In the genomic region with DNA sequence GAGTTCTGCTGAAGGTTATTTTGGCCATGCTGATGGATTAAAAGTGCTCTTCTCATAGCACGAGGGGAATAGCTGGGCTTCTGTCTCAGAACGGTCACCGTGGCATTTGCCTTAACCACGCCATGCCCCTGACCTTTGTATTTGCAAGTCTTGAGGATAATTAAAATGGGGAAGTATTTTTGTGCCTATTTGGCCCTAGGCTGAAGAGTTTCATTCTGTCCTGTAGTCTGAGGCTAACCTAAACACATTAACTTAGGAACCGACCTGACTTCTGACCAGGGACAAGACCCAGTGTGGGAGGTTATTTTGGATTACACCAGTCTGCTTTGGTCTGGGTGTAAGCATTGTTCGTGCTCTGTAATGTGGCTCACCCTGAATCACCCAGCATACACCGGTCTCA, we compare ENCODE assay signal across 12 cellular contexts.
"Had no signal": no experiment of that assay in that cellular context is flagged by ENCODE, and none has a peak within 500 bp of the region (broad histone marks: within the 10 kb centered on the region; RNA-seq: fewer than 3 reads in every experiment).

No MANE protein-coding gene starts in this region.

- H3K27ac ChIP-seq: neural progenitor cell, parathyroid adenoma, SJCRH30, transverse colon had no signal

- H3K27me3 ChIP-seq: neural progenitor cell, SJCRH30, transverse colon had no signal

- H3K9me3 Mint-ChIP-seq: activated naive CD4-positive, alpha-beta T cell treated with anti-CD3 and anti-CD28 coated beads for 36 hours; neural progenitor cell had no signal

- H3K4me1 ChIP-seq: neural progenitor cell, parathyroid adenoma, SJCRH30, transverse colon had no signal

- H3K9me3 ChIP-seq: SJCRH30, transverse colon had no signal

- H3K4me3 Mint-ChIP-seq: activated naive CD4-positive, alpha-beta T cell treated with anti-CD3 and anti-CD28 coated beads for 36 hours; neural progenitor cell had no signal

- H3K27ac Mint-ChIP-seq: activated naive CD4-positive, alpha-beta T cell treated with anti-CD3 and anti-CD28 coated beads for 36 hours; neural progenitor cell had no signal

- DNase-seq: activated CD4-positive, alpha-beta T cell treated with anti-CD3 and anti-CD28 coated beads for 1 hour; activated naive CD4-positive, alpha-beta T cell treated with anti-CD3 and anti-CD28 coated beads for 36 hours; cerebellar nuclear complex; hippocampal formation; SJCRH30; stimulated activated CD4-positive, alpha-beta T cell treated with anti-CD3 and anti-CD28 coated beads, Interleukin-4, amount 100 ng/mL, for 1 hour; SW 1271; T-helper 9 cell; transverse colon had no signal

- ATAC-seq: esophagus mucosa had no signal

- H3K4me3 ChIP-seq: neural progenitor cell, SJCRH30, transverse colon had no signal
